In genomic region chr12:6946920-6947374, GRCh38 we compare ENCODE assay signal across 1 cellular context.
TF ChIP-seq lines count a peak whose summit lies in the region.

No MANE protein-coding gene starts in this region.

TF ChIP-seq in GM23338, 12 proteins besides CTCF, POLR2A, EP300 and RAD21 (continued from another document):
- TF ChIP-seq ZNF462 (CRISPR knock-in tag; IDR thresholded peaks at IDR 0.05), result no peak
